Comparison of ENCODE assay signal across 7 cellular contexts in genomic region chr5:16978296-16978695, GRCh38. TPM values are rescaled to one million over a fixed set of nuclear protein-coding genes. Genes with fewer than 3 reads are reported as not detected.
"Had no signal": no experiment of that assay in that cellular context is flagged by ENCODE, and none has a peak within 500 bp of the region (broad histone marks: within the 10 kb centered on the region; RNA-seq: fewer than 3 reads in every experiment).

No MANE protein-coding gene starts in this region.

- H3K9ac ChIP-seq: GM23248 had no signal

- H3K4me3 ChIP-seq: GM23248, HAP-1 had no signal

- H3K9me3 ChIP-seq: HAP-1 had no signal

- FAIRE-seq: HTR-8/SVneo had no signal

- H2AFZ ChIP-seq: GM23248 had no signal

- DNase-seq: GM23248, GOT3, H7 had no signal

- ATAC-seq: HCT116 had no signal

- H3K4me1 ChIP-seq: HAP-1 had no signal

- H3K27ac ChIP-seq: GM23248 had no signal

- H3K36me3 ChIP-seq: HAP-1 had no signal

RNA-seq across cellular contexts. Expression of gene MYO10, which starts 42.2 kb away (rescaled TPM):
- polyA plus RNA-seq: IgD-negative memory B cell had no signal
